1 cellular context compared by ENCODE assay signal in the genomic region with DNA sequence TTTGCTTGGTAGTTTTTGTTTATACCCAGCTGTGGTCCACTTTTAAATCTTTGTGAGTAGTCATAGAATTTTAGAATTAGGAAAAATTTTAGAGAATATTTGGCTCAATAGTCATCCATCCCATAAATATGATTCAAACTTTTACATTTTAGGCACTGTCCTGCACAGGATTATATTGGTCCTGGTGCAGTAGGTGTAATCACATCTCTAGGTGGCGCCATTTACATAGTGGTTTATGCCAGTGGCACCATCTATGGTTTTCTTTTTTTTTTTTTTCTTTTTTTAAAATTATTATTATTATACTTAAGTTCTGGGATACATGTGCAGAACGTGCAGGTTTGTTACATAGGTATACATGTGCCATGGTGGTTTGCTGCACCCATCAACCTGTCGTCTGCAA.
TF ChIP-seq lines count a peak whose summit lies in the region.

No MANE protein-coding gene starts in this region.

TF ChIP-seq in GM23338, 12 proteins besides CTCF, POLR2A, EP300 and RAD21:
- TF ChIP-seq, protein P1, sequence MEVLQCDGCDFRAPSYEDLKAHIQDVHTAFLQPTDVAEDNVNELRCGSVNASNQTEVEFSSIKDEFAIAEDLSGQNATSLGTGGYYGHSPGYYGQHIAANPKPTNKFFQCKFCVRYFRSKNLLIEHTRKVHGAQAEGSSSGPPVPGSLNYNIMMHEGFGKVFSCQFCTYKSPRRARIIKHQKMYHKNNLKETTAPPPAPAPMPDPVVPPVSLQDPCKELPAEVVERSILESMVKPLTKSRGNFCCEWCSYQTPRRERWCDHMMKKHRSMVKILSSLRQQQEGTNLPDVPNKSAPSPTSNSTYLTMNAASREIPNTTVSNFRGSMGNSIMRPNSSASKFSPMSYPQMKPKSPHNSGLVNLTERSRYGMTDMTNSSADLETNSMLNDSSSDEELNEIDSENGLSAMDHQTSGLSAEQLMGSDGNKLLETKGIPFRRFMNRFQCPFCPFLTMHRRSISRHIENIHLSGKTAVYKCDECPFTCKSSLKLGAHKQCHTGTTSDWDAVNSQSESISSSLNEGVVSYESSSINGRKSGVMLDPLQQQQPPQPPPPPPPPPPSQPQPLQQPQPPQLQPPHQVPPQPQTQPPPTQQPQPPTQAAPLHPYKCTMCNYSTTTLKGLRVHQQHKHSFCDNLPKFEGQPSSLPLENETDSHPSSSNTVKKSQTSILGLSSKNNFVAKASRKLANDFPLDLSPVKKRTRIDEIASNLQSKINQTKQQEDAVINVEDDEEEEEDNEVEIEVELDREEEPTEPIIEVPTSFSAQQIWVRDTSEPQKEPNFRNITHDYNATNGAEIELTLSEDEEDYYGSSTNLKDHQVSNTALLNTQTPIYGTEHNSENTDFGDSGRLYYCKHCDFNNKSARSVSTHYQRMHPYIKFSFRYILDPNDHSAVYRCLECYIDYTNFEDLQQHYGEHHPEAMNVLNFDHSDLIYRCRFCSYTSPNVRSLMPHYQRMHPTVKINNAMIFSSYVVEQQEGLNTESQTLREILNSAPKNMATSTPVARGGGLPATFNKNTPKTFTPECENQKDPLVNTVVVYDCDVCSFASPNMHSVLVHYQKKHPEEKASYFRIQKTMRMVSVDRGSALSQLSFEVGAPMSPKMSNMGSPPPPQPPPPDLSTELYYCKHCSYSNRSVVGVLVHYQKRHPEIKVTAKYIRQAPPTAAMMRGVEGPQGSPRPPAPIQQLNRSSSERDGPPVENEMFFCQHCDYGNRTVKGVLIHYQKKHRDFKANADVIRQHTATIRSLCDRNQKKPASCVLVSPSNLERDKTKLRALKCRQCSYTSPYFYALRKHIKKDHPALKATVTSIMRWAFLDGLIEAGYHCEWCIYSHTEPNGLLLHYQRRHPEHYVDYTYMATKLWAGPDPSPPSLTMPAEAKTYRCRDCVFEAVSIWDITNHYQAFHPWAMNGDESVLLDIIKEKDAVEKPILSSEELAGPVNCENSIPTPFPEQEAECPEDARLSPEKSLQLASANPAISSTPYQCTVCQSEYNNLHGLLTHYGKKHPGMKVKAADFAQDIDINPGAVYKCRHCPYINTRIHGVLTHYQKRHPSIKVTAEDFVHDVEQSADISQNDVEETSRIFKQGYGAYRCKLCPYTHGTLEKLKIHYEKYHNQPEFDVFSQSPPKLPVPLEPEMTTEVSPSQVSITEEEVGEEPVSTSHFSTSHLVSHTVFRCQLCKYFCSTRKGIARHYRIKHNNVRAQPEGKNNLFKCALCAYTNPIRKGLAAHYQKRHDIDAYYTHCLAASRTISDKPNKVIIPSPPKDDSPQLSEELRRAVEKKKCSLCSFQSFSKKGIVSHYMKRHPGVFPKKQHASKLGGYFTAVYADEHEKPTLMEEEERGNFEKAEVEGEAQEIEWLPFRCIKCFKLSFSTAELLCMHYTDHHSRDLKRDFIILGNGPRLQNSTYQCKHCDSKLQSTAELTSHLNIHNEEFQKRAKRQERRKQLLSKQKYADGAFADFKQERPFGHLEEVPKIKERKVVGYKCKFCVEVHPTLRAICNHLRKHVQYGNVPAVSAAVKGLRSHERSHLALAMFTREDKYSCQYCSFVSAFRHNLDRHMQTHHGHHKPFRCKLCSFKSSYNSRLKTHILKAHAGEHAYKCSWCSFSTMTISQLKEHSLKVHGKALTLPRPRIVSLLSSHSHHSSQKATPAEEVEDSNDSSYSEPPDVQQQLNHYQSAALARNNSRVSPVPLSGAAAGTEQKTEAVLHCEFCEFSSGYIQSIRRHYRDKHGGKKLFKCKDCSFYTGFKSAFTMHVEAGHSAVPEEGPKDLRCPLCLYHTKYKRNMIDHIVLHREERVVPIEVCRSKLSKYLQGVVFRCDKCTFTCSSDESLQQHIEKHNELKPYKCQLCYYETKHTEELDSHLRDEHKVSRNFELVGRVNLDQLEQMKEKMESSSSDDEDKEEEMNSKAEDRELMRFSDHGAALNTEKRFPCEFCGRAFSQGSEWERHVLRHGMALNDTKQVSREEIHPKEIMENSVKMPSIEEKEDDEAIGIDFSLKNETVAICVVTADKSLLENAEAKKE (CRISPR knock-in tag; IDR thresholded peaks at IDR 0.05), result no peak
- no peak for TF ChIP-seq NANOG (IDR thresholded peaks at IDR 0.05; ENCODE audit: borderline replicate concordance)
- TF ChIP-seq ETS1 (IDR thresholded peaks at IDR 0.05), result no peak
- TF ChIP-seq ZNF331 (CRISPR knock-in tag; IDR thresholded peaks at IDR 0.05; ENCODE audit: low read depth), result no peak
- TF ChIP-seq, protein P2, sequence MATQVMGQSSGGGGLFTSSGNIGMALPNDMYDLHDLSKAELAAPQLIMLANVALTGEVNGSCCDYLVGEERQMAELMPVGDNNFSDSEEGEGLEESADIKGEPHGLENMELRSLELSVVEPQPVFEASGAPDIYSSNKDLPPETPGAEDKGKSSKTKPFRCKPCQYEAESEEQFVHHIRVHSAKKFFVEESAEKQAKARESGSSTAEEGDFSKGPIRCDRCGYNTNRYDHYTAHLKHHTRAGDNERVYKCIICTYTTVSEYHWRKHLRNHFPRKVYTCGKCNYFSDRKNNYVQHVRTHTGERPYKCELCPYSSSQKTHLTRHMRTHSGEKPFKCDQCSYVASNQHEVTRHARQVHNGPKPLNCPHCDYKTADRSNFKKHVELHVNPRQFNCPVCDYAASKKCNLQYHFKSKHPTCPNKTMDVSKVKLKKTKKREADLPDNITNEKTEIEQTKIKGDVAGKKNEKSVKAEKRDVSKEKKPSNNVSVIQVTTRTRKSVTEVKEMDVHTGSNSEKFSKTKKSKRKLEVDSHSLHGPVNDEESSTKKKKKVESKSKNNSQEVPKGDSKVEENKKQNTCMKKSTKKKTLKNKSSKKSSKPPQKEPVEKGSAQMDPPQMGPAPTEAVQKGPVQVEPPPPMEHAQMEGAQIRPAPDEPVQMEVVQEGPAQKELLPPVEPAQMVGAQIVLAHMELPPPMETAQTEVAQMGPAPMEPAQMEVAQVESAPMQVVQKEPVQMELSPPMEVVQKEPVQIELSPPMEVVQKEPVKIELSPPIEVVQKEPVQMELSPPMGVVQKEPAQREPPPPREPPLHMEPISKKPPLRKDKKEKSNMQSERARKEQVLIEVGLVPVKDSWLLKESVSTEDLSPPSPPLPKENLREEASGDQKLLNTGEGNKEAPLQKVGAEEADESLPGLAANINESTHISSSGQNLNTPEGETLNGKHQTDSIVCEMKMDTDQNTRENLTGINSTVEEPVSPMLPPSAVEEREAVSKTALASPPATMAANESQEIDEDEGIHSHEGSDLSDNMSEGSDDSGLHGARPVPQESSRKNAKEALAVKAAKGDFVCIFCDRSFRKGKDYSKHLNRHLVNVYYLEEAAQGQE (IDR thresholded peaks at IDR 0.05; ENCODE audit: unreplicated experiment), result no peak
- TF ChIP-seq EZH2phosphoT487 (IDR thresholded peaks at IDR 0.05; ENCODE audit: unreplicated experiment), result no peak
